8 cellular contexts compared by ENCODE assay signal in the genomic region with DNA sequence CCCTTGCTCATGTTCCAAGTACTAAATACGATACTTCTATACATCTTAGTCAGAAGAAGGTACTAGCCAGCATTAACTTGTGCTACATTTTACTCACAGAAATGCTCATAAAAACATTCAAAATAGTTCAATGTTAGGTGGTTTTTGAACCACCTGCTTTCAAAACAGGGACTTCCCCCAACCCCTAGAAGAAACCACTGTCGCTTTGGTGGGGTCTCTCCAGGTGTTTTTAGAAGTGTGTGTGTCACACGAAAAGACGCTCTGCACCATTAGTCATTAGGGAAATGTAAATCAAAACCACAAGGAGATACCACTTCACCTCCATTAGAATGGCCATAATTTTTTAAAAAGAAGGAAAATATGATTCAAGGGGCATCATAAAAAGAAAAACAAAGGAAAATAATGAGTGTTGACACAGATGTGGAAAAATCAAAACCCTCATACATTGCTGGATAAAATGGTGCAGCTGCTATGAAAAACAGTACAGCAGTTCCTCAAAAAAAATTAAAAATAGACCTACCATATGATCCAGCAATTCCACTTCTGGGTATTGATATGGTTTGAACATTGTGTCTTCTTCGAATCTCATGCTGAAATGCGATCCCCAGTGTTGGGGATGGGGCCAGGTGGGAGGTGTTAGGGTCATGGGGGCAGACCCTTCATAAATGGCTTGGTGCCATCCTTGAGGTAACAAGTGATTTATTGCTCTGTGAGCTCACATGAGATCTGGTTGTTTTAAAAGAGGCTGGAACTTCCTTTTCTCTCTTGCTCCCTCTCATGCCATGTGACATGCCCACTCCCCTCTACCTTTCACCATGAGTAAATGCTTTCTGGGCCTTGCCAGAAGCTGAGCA.
DNase-seq lines count a peak whose midpoint lies in the region; ATAC-seq and TF ChIP-seq lines count a peak whose summit lies in the region.

No MANE protein-coding gene starts in this region.

- peaks cover 88% of the 10 kb centered on the region for H3K79me2 ChIP-seq in DOHH2 (ENCODE audit: control insufficient read depth, low read length)
- H3K79me2 ChIP-seq in KMS-11 (ENCODE audit: insufficient read depth, low read depth): peaks cover 83% of the 10 kb centered on the region; the same call in 1 of the 2 replicates

- H3K4me2 ChIP-seq in DOHH2 (ENCODE audit: low read length): peak overlapping the region; percentile 92
- H3K4me2 ChIP-seq in KMS-11: peak overlapping the region; percentile 85

- H4K20me1 ChIP-seq in DOHH2 (ENCODE audit: control insufficient read depth, insufficient read depth, low read depth, low read length) (no peaks in the 10 kb centered on the region), KMS-11 (ENCODE audit: insufficient read depth) (peaks cover 60% of the 10 kb centered on the region)

- intact Hi-C loops in mucosa of descending colon (cut with DNase I, micrococcal nuclease) (no loop called here), MCF 10A (cut with micrococcal nuclease) (no loop called here)

- H3K9me2 ChIP-seq in DOHH2 (replicated peaks; ENCODE audit: control insufficient read depth, low read length): no peaks in the 10 kb centered on the region

- H3K27ac ChIP-seq in DOHH2 (ENCODE audit: low read depth, low read length) (peak overlapping the region; percentile 95), KMS-11 (peak overlapping the region; percentile 42)

- no peak overlapping the region for H3K4me3 Mint-ChIP-seq in activated CD4-positive, alpha-beta T cell treated with anti-CD3 and anti-CD28 coated beads, Interleukin-2, amount 10 ng/mL, durations not matched to agents 7 days and 5 days
- peak overlapping the region; percentile 25 to 80 (median 66) for H3K4me3 Mint-ChIP-seq in naive B cell
- H3K4me3 Mint-ChIP-seq in MCF 10A (ENCODE audit: unreplicated experiment): no peak overlapping the region

- H3K27me3 ChIP-seq in DOHH2 (ENCODE audit: control insufficient read depth, low read length): no peaks in the 10 kb centered on the region
- H3K27me3 ChIP-seq in KMS-11 (ENCODE audit: insufficient read depth, low read depth): no peaks in the 10 kb centered on the region

- BruUV-seq in MCF 10A (replicated peaks; lab: Mats Ljungman, UMichigan): no TSS peak

- POLR2A ChIA-PET in activated CD4-positive, alpha-beta T cell treated with anti-CD3 and anti-CD28 coated beads, Interleukin-2, amount 10 ng/mL, durations not matched to agents 7 days and 5 days (lab: Charles Lee): no interaction called here
- POLR2A ChIA-PET in MCF 10A (lab: Yijun Ruan, JAX): interaction anchor here (1.0 kb wide), 1 partner anchor 16 kb away, joined by 3 read pairs; no protein-coding TSS in a partner anchor

- H3K4me1 ChIP-seq in DOHH2 (ENCODE audit: control insufficient read depth, low read length) (peaks cover 97% of the 10 kb centered on the region), KMS-11 (ENCODE audit: low read depth, poor library complexity, severe bottlenecking) (peaks cover 98% of the 10 kb centered on the region), mucosa of descending colon (ENCODE audit: low read depth) (no peaks in the 10 kb centered on the region)

- H3K4me3 ChIP-seq in DOHH2 (ENCODE audit: low read length): peak overlapping the region; percentile 73
- H3K4me3 ChIP-seq in KMS-11 (IDR thresholded peaks at IDR 0.05; ENCODE audit: insufficient read depth, low read depth, low read length): no peak overlapping the region
- no peak overlapping the region for H3K4me3 ChIP-seq in mucosa of descending colon

- H3K36me3 Mint-ChIP-seq in activated CD4-positive, alpha-beta T cell treated with anti-CD3 and anti-CD28 coated beads, Interleukin-2, amount 10 ng/mL, durations not matched to agents 7 days and 5 days (ENCODE audit: low read depth): peaks cover under 1% of the 10 kb centered on the region
- no peaks in the 10 kb centered on the region for H3K36me3 Mint-ChIP-seq in naive B cell
- H3K36me3 Mint-ChIP-seq in MCF 10A (ENCODE audit: insufficient read depth, unreplicated experiment): no peaks in the 10 kb centered on the region

- H3K27me3 Mint-ChIP-seq in activated CD4-positive, alpha-beta T cell treated with anti-CD3 and anti-CD28 coated beads, Interleukin-2, amount 10 ng/mL, durations not matched to agents 7 days and 5 days: peaks cover 14% of the 10 kb centered on the region
- H3K27me3 Mint-ChIP-seq in naive B cell: no peaks in the 10 kb centered on the region
- H3K27me3 Mint-ChIP-seq in MCF 10A (ENCODE audit: insufficient read depth, unreplicated experiment): no peaks in the 10 kb centered on the region

- H3K4me1 Mint-ChIP-seq in activated CD4-positive, alpha-beta T cell treated with anti-CD3 and anti-CD28 coated beads, Interleukin-2, amount 10 ng/mL, durations not matched to agents 7 days and 5 days: peaks cover 32% of the 10 kb centered on the region
- peaks cover 28 to 47% (median 37%) of the 10 kb centered on the region in 3 donors for H3K4me1 Mint-ChIP-seq in naive B cell
- peaks cover 24% of the 10 kb centered on the region for H3K4me1 Mint-ChIP-seq in MCF 10A (ENCODE audit: insufficient read depth, unreplicated experiment)

- no peak overlapping the region for H2AFZ ChIP-seq in KMS-11 (ENCODE audit: low read depth)

- TF ChIP-seq CTCF in DOHH2 (IDR thresholded peaks at IDR 0.05; ENCODE audit: low read depth, low read length, poor library complexity, severe bottlenecking): no peak
- TF ChIP-seq CTCF in KMS-11 (conservative IDR thresholded peaks at IDR 0.05; ENCODE audit: low read depth, low read length): no peak
- no peak for TF ChIP-seq CTCF in mucosa of descending colon (IDR thresholded peaks at IDR 0.05)
- no peak for TF ChIP-seq CTCF in MCF 10A (IDR thresholded peaks at IDR 0.05; ENCODE audit: unreplicated experiment)

- H3K27ac Mint-ChIP-seq in activated CD4-positive, alpha-beta T cell treated with anti-CD3 and anti-CD28 coated beads, Interleukin-2, amount 10 ng/mL, durations not matched to agents 7 days and 5 days: no peak overlapping the region
- H3K27ac Mint-ChIP-seq in naive B cell (peak overlapping the region; percentile 83 to 97 (median 93)), MCF 10A (ENCODE audit: low read depth, unreplicated experiment) (no peak overlapping the region)

- CTCF ChIA-PET in activated CD4-positive, alpha-beta T cell treated with anti-CD3 and anti-CD28 coated beads, Interleukin-2, amount 10 ng/mL, durations not matched to agents 7 days and 5 days (lab: Charles Lee): no interaction called here
- CTCF ChIA-PET in MCF 10A (lab: Yijun Ruan, JAX): interaction anchor here (0.6 to 1.2 kb wide), 3 partner anchors 15 to 1094 kb away, joined by 3 to 4 read pairs (median 4); no protein-coding TSS in a partner anchor

- ATAC-seq in GM21526 (IDR thresholded peaks at IDR 0.05; ENCODE audit: low FRiP score, unreplicated experiment): peak; percentile 63
- peak; percentile 84 for ATAC-seq in naive B cell (ENCODE audit: low read depth in 2 of 2)
- no peak for ATAC-seq in mucosa of descending colon

- H3K9me3 Mint-ChIP-seq in activated CD4-positive, alpha-beta T cell treated with anti-CD3 and anti-CD28 coated beads, Interleukin-2, amount 10 ng/mL, durations not matched to agents 7 days and 5 days: peaks cover under 1% of the 10 kb centered on the region
- H3K9me3 Mint-ChIP-seq in naive B cell (no peaks in the 10 kb centered on the region), MCF 10A (ENCODE audit: unreplicated experiment) (no peaks in the 10 kb centered on the region)

- peaks cover 63% of the 10 kb centered on the region for H3K36me3 ChIP-seq in DOHH2 (ENCODE audit: control insufficient read depth, low read length)
- peaks cover 4% of the 10 kb centered on the region; the same call in 1 of the 2 replicates for H3K36me3 ChIP-seq in KMS-11 (ENCODE audit: insufficient read depth)
- H3K36me3 ChIP-seq in mucosa of descending colon (ENCODE audit: low read depth): no peaks in the 10 kb centered on the region

- DNase-seq in activated CD4-positive, alpha-beta T cell treated with anti-CD3 and anti-CD28 coated beads, Interleukin-2, amount 10 ng/mL, durations not matched to agents 7 days and 5 days: peak; percentile 48
- DNase-seq in naive B cell (peak; percentile 71), mucosa of descending colon (no peak), cerebellar nuclear complex (lab: John Stamatoyannopoulos, UW) (no peak), MCF 10A (ENCODE audit: unreplicated experiment) (no peak)

- H3K9ac ChIP-seq in KMS-11: no peak overlapping the region

- H3K9me3 ChIP-seq in DOHH2 (ENCODE audit: control insufficient read depth, insufficient read depth, low read length): no peaks in the 10 kb centered on the region
- no peaks in the 10 kb centered on the region for H3K9me3 ChIP-seq in mucosa of descending colon

- peaks cover 74% of the 10 kb centered on the region for H3F3A ChIP-seq in DOHH2 (ENCODE audit: control insufficient read depth, insufficient read depth)

Comparison
In these comparisons a context has a peak if more than half of its experiments do, and no peak if none do; other contexts are left out.
1. DNase-seq: peak in activated CD4-positive, alpha-beta T cell treated with anti-CD3 and anti-CD28 coated beads, Interleukin-2, amount 10 ng/mL, durations not matched to agents 7 days and 5 days (single experiment) and naive B cell (single experiment); none in mucosa of descending colon (0 of 3), cerebellar nuclear complex (0 of 2) and MCF 10A (single experiment).
2. H3K27ac Mint-ChIP-seq: peak in naive B cell (6 of 6); none in activated CD4-positive, alpha-beta T cell treated with anti-CD3 and anti-CD28 coated beads, Interleukin-2, amount 10 ng/mL, durations not matched to agents 7 days and 5 days (single experiment) and MCF 10A (single experiment).
3. H3K4me3 Mint-ChIP-seq: peak in naive B cell (8 of 8); none in activated CD4-positive, alpha-beta T cell treated with anti-CD3 and anti-CD28 coated beads, Interleukin-2, amount 10 ng/mL, durations not matched to agents 7 days and 5 days (single experiment) and MCF 10A (single experiment).